Comparison of ENCODE assay signal across 9 cellular contexts in genomic region chr21:45819478-45820170, GRCh38.
DNase-seq lines count a peak whose midpoint lies in the region; ATAC-seq, FAIRE-seq and TF ChIP-seq lines count a peak whose summit lies in the region.
"Had no signal": no experiment of that assay in that cellular context is flagged by ENCODE, and none has a peak within 500 bp of the region (broad histone marks: within the 10 kb centered on the region; RNA-seq: fewer than 3 reads in every experiment).

No MANE protein-coding gene starts in this region.

- H3K9me3 ChIP-seq in A549 (no peaks in the 10 kb centered on the region), SU-DHL-6 (ENCODE audit: insufficient read depth, low read length) (no peaks in the 10 kb centered on the region), kidney (ENCODE audit: control insufficient read depth in 1 of 2, low read length in 2 of 2) (no peaks in the 10 kb centered on the region)

- no peak overlapping the region for H3K9ac ChIP-seq in SU-DHL-6 (ENCODE audit: low read length)
- H3K9ac ChIP-seq in kidney (ENCODE audit: low read length in 2 of 2), result no peak overlapping the region

- TF ChIP-seq CTCF in A549 (IDR thresholded peaks at IDR 0.05), result no peak
- TF ChIP-seq CTCF in SU-DHL-6 (IDR thresholded peaks at IDR 0.05; ENCODE audit: insufficient read depth, low read length, poor library complexity, severe bottlenecking), result no peak
- no peak for TF ChIP-seq CTCF in fibroblast of mammary gland (conservative IDR thresholded peaks at IDR 0.05; ENCODE audit: control insufficient read depth, insufficient read depth, low read depth, low read length)
- TF ChIP-seq CTCF in GM13977 (IDR thresholded peaks at IDR 0.05; ENCODE audit: extremely low read depth, insufficient read depth, missing control alignments), result no peak
- TF ChIP-seq CTCF in kidney (IDR thresholded peaks at IDR 0.05; ENCODE audit: borderline replicate concordance, extremely low read depth, insufficient read depth), result no peak

- H3K79me2 ChIP-seq in SU-DHL-6 (ENCODE audit: insufficient read depth, low read length), result no peaks in the 10 kb centered on the region

- H4K20me1 ChIP-seq in SU-DHL-6 (ENCODE audit: low read depth, low read length), result no peaks in the 10 kb centered on the region

- no peaks in the 10 kb centered on the region for H3K9me2 ChIP-seq in SU-DHL-6 (replicated peaks; ENCODE audit: insufficient read depth, low read length)

- H3K27ac ChIP-seq in A549, result peak overlapping the region; percentile 37 to 70; a peak in 4 of 6 replicates
- H3K27ac ChIP-seq in SU-DHL-6 (ENCODE audit: low read depth, low read length), result no peak overlapping the region
- H3K27ac ChIP-seq in kidney (ENCODE audit: low read depth in 2 of 2, low read length in 2 of 2), result no peak overlapping the region

- H3K4me3 ChIP-seq in A549 (no peak overlapping the region), SU-DHL-6 (ENCODE audit: insufficient read depth, low read length, poor library complexity, severe bottlenecking) (no peak overlapping the region), fibroblast of mammary gland (ENCODE audit: control insufficient read depth, low read depth, low read length) (no peak overlapping the region), kidney (ENCODE audit: low read length in 2 of 2) (no peak overlapping the region)

- H3K4me2 ChIP-seq in A549 (peak overlapping the region; percentile 66), SU-DHL-6 (ENCODE audit: low read depth, low read length, poor library complexity, severe bottlenecking) (peak overlapping the region; percentile 8)

- no peak for ATAC-seq in A549
- ATAC-seq in GM18502 (IDR thresholded peaks at IDR 0.05; ENCODE audit: poor library complexity, unreplicated experiment), result no peak

- H3K36me3 ChIP-seq in SU-DHL-6 (ENCODE audit: low read length) (no peaks in the 10 kb centered on the region), kidney (ENCODE audit: control insufficient read depth in 1 of 2, insufficient read depth in 2 of 2, low read length in 2 of 2) (no peaks in the 10 kb centered on the region)

- intact Hi-C loops in kidney (cut with DNase I), result loop anchor here (5.0 kb wide), 1 partner anchor 262 kb away; no protein-coding TSS in a partner anchor

- FAIRE-seq in A549 (lab: Jason Lieb, UNC) (no peak), kidney (lab: Jason Lieb, UNC) (no peak)
- FAIRE-seq: small intestine had no signal

- DNase-seq in A549 (ENCODE audit: low read depth in 1 of 2, low spot score in 1 of 2) (no peak), DMS 273 (lab: John Stamatoyannopoulos, UW; ENCODE audit: unreplicated experiment) (peak; percentile 60), fibroblast of mammary gland (ENCODE audit: low read depth) (peak; percentile 12), NAMALWA (ENCODE audit: low spot score) (no peak), GM13977 (ENCODE audit: low spot score) (no peak), kidney (no peak)

- POLR2A ChIA-PET in A549 (lab: Yijun Ruan, JAX), result interaction anchor here (1.1 kb wide), 1 partner anchor 264 kb away, joined by 3 read pairs; no protein-coding TSS in a partner anchor

- TF ChIP-seq EP300 in A549 (IDR thresholded peaks at IDR 0.05), result no peak

- 75% methylated on average over 9 of the region's 18 CpGs for WGBS in A549 (ENCODE audit: missing lambda C conversion rate)

- H3F3A ChIP-seq in SU-DHL-6 (ENCODE audit: insufficient read depth), result no peaks in the 10 kb centered on the region

- no peak for TF ChIP-seq POLR2A in A549 (IDR thresholded peaks at IDR 0.05; ENCODE audit: low read length)

- no peak overlapping the region for H2AFZ ChIP-seq in SU-DHL-6 (ENCODE audit: low read depth, low read length, severe bottlenecking)

- H3K27me3 ChIP-seq in SU-DHL-6 (ENCODE audit: low read length), result no peaks in the 10 kb centered on the region

- TF ChIP-seq RAD21 in A549 (conservative IDR thresholded peaks at IDR 0.05 in 1 of 2, IDR thresholded peaks at IDR 0.05 in 1 of 2), result no peak

- CTCF ChIA-PET in A549 (lab: Yijun Ruan, JAX), result interaction anchor here (0.7 to 6.4 kb wide), 14 partner anchors 9 to 680 kb away, joined by 3 to 53 read pairs (median 4); no protein-coding TSS in a partner anchor

- peaks cover 28% of the 10 kb centered on the region for H3K4me1 ChIP-seq in A549
- H3K4me1 ChIP-seq in kidney (ENCODE audit: control insufficient read depth in 1 of 2, insufficient read depth in 1 of 2, low read depth in 1 of 2, low read length in 2 of 2), result no peaks in the 10 kb centered on the region

- in situ Hi-C loops in GM13977 (cut with MboI; ENCODE audit: low pct_unique_long_range_greater_than_20kb, low sequenced_read_pairs, unreplicated experiment), result no loop called here

TF ChIP-seq in A549, 52 proteins besides CTCF, POLR2A, EP300 and RAD21:
- TF ChIP-seq FOXS1 (CRISPR knock-in tag; IDR thresholded peaks at IDR 0.05) (no peak), MAZ (IDR thresholded peaks at IDR 0.05; ENCODE audit: borderline replicate concordance, low read depth, low read length) (no peak), RFX5 (IDR thresholded peaks at IDR 0.05) (no peak), HES2 (IDR thresholded peaks at IDR 0.05) (no peak), RNF2 (IDR thresholded peaks at IDR 0.05; ENCODE audit: borderline replicate concordance, low read depth) (no peak), HOXA7 (CRISPR knock-in tag; IDR thresholded peaks at IDR 0.05) (no peak), RARB (CRISPR knock-in tag; IDR thresholded peaks at IDR 0.05) (no peak), ZFP36 (IDR thresholded peaks at IDR 0.05; ENCODE audit: borderline replicate concordance, partially characterized antibody) (no peak), HDAC2 (IDR thresholded peaks at IDR 0.05) (no peak), TP53 (CRISPR knock-in tag; IDR thresholded peaks at IDR 0.05) (no peak), HOXB13 (CRISPR knock-in tag; IDR thresholded peaks at IDR 0.05; ENCODE audit: low read depth) (no peak), NPAS2 (CRISPR knock-in tag; IDR thresholded peaks at IDR 0.05; ENCODE audit: borderline replicate concordance) (no peak), SMC3 (IDR thresholded peaks at IDR 0.05) (no peak), ZC3H11A (IDR thresholded peaks at IDR 0.05) (no peak), USF2 (IDR thresholded peaks at IDR 0.05) (no peak), JUN (IDR thresholded peaks at IDR 0.05) (no peak), HOXB5 (CRISPR knock-in tag; IDR thresholded peaks at IDR 0.05) (no peak), MAFK (IDR thresholded peaks at IDR 0.05; ENCODE audit: partially characterized antibody) (no peak), FOSL2 (IDR thresholded peaks at IDR 0.05) (no peak), FOSL2 (CRISPR knock-in tag; IDR thresholded peaks at IDR 0.05) (no peak), TFCP2L1 (CRISPR knock-in tag; IDR thresholded peaks at IDR 0.05) (no peak)

Comparison
In these comparisons a context has a peak if more than half of its experiments do, and no peak if none do; other contexts are left out.
1. DNase-seq: peak in DMS 273 (single experiment) and fibroblast of mammary gland (single experiment); none in A549 (0 of 2), NAMALWA (single experiment), GM13977 (single experiment) and kidney (single experiment).
2. H3K27ac ChIP-seq: peak in A549 (2 of 2); none in SU-DHL-6 (single experiment) and kidney (0 of 2).